In genomic region chr3:171833775-171834460, GRCh38 we compare ENCODE assay signal across 8 cellular contexts. TPM values are rescaled to one million over a fixed set of nuclear protein-coding genes. Genes with fewer than 3 reads are reported as not detected.
DNase-seq lines count a peak whose midpoint lies in the region; ATAC-seq, FAIRE-seq and TF ChIP-seq lines count a peak whose summit lies in the region.

No MANE protein-coding gene starts in this region.

- peak; percentile 47 to 58 for ATAC-seq in activated T-cell treated with anti-CD3 and anti-CD28 coated beads, Interleukin-2, amount 50 U/mL, for 72 hours (replicated peaks in 1 of 2)
- no peak for ATAC-seq in activated T-cell treated with anti-CD3 and anti-CD28 coated beads, Interleukin-2, amount 50 U/mL, for 4 hours

- H4K20me1 ChIP-seq in keratinocyte (ENCODE audit: control insufficient read depth, extremely low read depth, insufficient read depth, low read length), result no peaks in the 10 kb centered on the region

- no peaks in the 10 kb centered on the region for H3K4me1 Mint-ChIP-seq in activated T-cell treated with anti-CD3 and anti-CD28 coated beads, Interleukin-2, amount 50 U/mL, for 72 hours (ENCODE audit: low read depth)
- H3K4me1 Mint-ChIP-seq in activated T-cell treated with anti-CD3 and anti-CD28 coated beads, Interleukin-2, amount 50 U/mL, for 4 hours (ENCODE audit: low read depth), result no peaks in the 10 kb centered on the region

- no peak overlapping the region for H3K4me3 Mint-ChIP-seq in activated T-cell treated with anti-CD3 and anti-CD28 coated beads, Interleukin-2, amount 50 U/mL, for 72 hours
- no peak overlapping the region for H3K4me3 Mint-ChIP-seq in activated T-cell treated with anti-CD3 and anti-CD28 coated beads, Interleukin-2, amount 50 U/mL, for 4 hours

- H3K9ac ChIP-seq in keratinocyte (ENCODE audit: control insufficient read depth, extremely low read depth, insufficient read depth, low read length), result no peak overlapping the region

- FAIRE-seq in keratinocyte (lab: Jason Lieb, UNC), result no peak

- no peaks in the 10 kb centered on the region for H3K9me3 Mint-ChIP-seq in activated T-cell treated with anti-CD3 and anti-CD28 coated beads, Interleukin-2, amount 50 U/mL, for 72 hours
- H3K9me3 Mint-ChIP-seq in activated T-cell treated with anti-CD3 and anti-CD28 coated beads, Interleukin-2, amount 50 U/mL, for 4 hours, result no peaks in the 10 kb centered on the region

- H3K36me3 ChIP-seq in keratinocyte (ENCODE audit: control insufficient read depth in 2 of 2, extremely low read depth in 1 of 2, insufficient read depth in 2 of 2, low read length in 2 of 2), result no peaks in the 10 kb centered on the region
- no peaks in the 10 kb centered on the region for H3K36me3 ChIP-seq in uterus

- H2AFZ ChIP-seq in keratinocyte (ENCODE audit: control insufficient read depth, low read length), result no peak overlapping the region

- H3K9me3 ChIP-seq in keratinocyte (ENCODE audit: control insufficient read depth, low read depth, low read length) (no peaks in the 10 kb centered on the region), uterus (no peaks in the 10 kb centered on the region)

- H3K27ac Mint-ChIP-seq in activated T-cell treated with anti-CD3 and anti-CD28 coated beads, Interleukin-2, amount 50 U/mL, for 72 hours, result no peak overlapping the region

- intact Hi-C loops in uterus (cut with DNase I; ENCODE audit: low total_unique reads), result no loop called here

- no peak overlapping the region for H3K4me2 ChIP-seq in keratinocyte (ENCODE audit: control insufficient read depth, extremely low read depth, insufficient read depth, low read depth, low read length)

- H3K4me1 ChIP-seq in keratinocyte (ENCODE audit: control insufficient read depth, extremely low read depth, insufficient read depth, low read length) (no peaks in the 10 kb centered on the region), uterus (peaks cover 0 to 3% of the 10 kb centered on the region in 2 donors)

- H3K27me3 Mint-ChIP-seq in activated T-cell treated with anti-CD3 and anti-CD28 coated beads, Interleukin-2, amount 50 U/mL, for 72 hours (ENCODE audit: low read depth), result peaks cover 12% of the 10 kb centered on the region
- H3K27me3 Mint-ChIP-seq in activated T-cell treated with anti-CD3 and anti-CD28 coated beads, Interleukin-2, amount 50 U/mL, for 4 hours (ENCODE audit: low read depth), result peaks cover 3% of the 10 kb centered on the region

- H3K79me2 ChIP-seq in keratinocyte (ENCODE audit: control insufficient read depth, insufficient read depth, low read length), result no peaks in the 10 kb centered on the region

- no peaks in the 10 kb centered on the region for H3K27me3 ChIP-seq in HL-60 (ENCODE audit: insufficient read depth, poor library complexity, severe bottlenecking)
- H3K27me3 ChIP-seq in keratinocyte (ENCODE audit: control insufficient read depth, extremely low read depth, insufficient read depth, low read length), result peaks cover 2% of the 10 kb centered on the region
- H3K27me3 ChIP-seq in uterus, result no peaks in the 10 kb centered on the region

- H3K4me3 ChIP-seq in HL-60 (replicated peaks; ENCODE audit: insufficient read depth, low read length) (no peak overlapping the region), keratinocyte (ENCODE audit: control insufficient read depth in 2 of 3, extremely low read depth in 1 of 3, insufficient read depth in 2 of 3, low read depth in 1 of 3, low read length in 3 of 3) (no peak overlapping the region), uterus (no peak overlapping the region)

- no peaks in the 10 kb centered on the region for H3K36me3 Mint-ChIP-seq in activated T-cell treated with anti-CD3 and anti-CD28 coated beads, Interleukin-2, amount 50 U/mL, for 72 hours (ENCODE audit: insufficient read depth in 2 of 2)
- no peaks in the 10 kb centered on the region for H3K36me3 Mint-ChIP-seq in activated T-cell treated with anti-CD3 and anti-CD28 coated beads, Interleukin-2, amount 50 U/mL, for 4 hours (ENCODE audit: insufficient read depth)

- H3K9me1 ChIP-seq in keratinocyte (ENCODE audit: control insufficient read depth, extremely low read depth, insufficient read depth, low read length), result no peaks in the 10 kb centered on the region

- H3K27ac ChIP-seq in HL-60 (replicated peaks), result peak overlapping the region; percentile 49; the same call in 1 of the 2 replicates
- H3K27ac ChIP-seq in keratinocyte (ENCODE audit: control insufficient read depth, insufficient read depth, low read length), result no peak overlapping the region
- peak overlapping the region; percentile 25 to 44 for H3K27ac ChIP-seq in uterus

- TF ChIP-seq POLR2A in uterus (IDR thresholded peaks at IDR 0.05), result no peak

- TF ChIP-seq CTCF in HL-60 (IDR thresholded peaks at IDR 0.05; ENCODE audit: insufficient read depth, low read length), result peak; percentile 59
- TF ChIP-seq CTCF in keratinocyte (optimal IDR thresholded peaks at IDR 0.05 in 1 of 3, IDR thresholded peaks at IDR 0.05 in 1 of 3, conservative IDR thresholded peaks at IDR 0.05 in 1 of 3; ENCODE audit: extremely low read depth in 1 of 3, insufficient read depth in 2 of 3, low read length in 3 of 3), result peak in 2 of 3 experiments; percentile 56 to 58
- TF ChIP-seq CTCF in uterus (IDR thresholded peaks at IDR 0.05), result peak; percentile 25 to 70 (median 40)

- dilution Hi-C loops in keratinocyte (cut with MboI; ENCODE audit: extremely low pct_ligation_motif_present, low sequenced_read_pairs), result no loop called here

- no peak for DNase-seq in activated T-cell treated with anti-CD3 and anti-CD28 coated beads, Interleukin-2, amount 50 U/mL, for 72 hours
- no peak for DNase-seq in activated T-cell treated with anti-CD3 and anti-CD28 coated beads, Interleukin-2, amount 50 U/mL, for 4 hours
- DNase-seq in HL-60 (ENCODE audit: low read depth in 1 of 2, low spot score in 1 of 2) (no peak), SKM-1 treated with dmso at 0.1 percent for 144 hours (lab: John Stamatoyannopoulos, UW; ENCODE audit: unreplicated experiment) (peak; percentile 60), keratinocyte (ENCODE audit: low read depth, low spot score) (no peak), uterus (no peak), GM19240 (ENCODE audit: insufficient read length, low spot score) (no peak)
- no peak for DNase-seq in activated CD4-positive, alpha-beta T cell treated with anti-CD3 and anti-CD28 coated beads for 48 hours

RNA-seq across cellular contexts. Expression of gene TMEM212, which starts 9.2 kb away (rescaled TPM):
- not detected for total RNA-seq in activated T-cell treated with anti-CD3 and anti-CD28 coated beads, Interleukin-2, amount 50 U/mL, for 72 hours
- not detected for total RNA-seq in activated T-cell treated with anti-CD3 and anti-CD28 coated beads, Interleukin-2, amount 50 U/mL, for 4 hours
- polyA plus RNA-seq in keratinocyte, result 0.12 TPM in 1 of 3 replicates, not detected in the others
- not detected for polyA plus RNA-seq in keratinocyte (2011; ENCODE audit: low read depth)
- not detected in 2 replicates for polyA plus RNA-seq in keratinocyte (2011; cell fraction: cytosol; rRNA removed)
- not detected in 2 replicates for polyA plus RNA-seq in keratinocyte (2011; cell fraction: nucleus; rRNA removed)
- polyA plus RNA-seq in keratinocyte (2012; ENCODE audit: low replicate concordance), result not detected in 2 replicates
- not detected in 3 replicates for polyA minus RNA-seq in keratinocyte
- not detected for polyA minus RNA-seq in keratinocyte (2011; cell fraction: cytosol; rRNA and poly(A)+ RNA removed)
- not detected in 2 replicates for polyA minus RNA-seq in keratinocyte (2011; cell fraction: nucleus; rRNA and poly(A)+ RNA removed)
- total RNA-seq in uterus, result 1 to 10 TPM in 1 of 4 donors, not detected in 3; 1.2 TPM

RNA-seq across cellular contexts. Expression of gene PLD1, which starts 23.6 kb away (rescaled TPM):
- total RNA-seq in activated T-cell treated with anti-CD3 and anti-CD28 coated beads, Interleukin-2, amount 50 U/mL, for 72 hours, result 1 to 10 TPM in 1 of 2 donors, under 1 TPM in 1; 0.65 to 4.1 TPM
- total RNA-seq in activated T-cell treated with anti-CD3 and anti-CD28 coated beads, Interleukin-2, amount 50 U/mL, for 4 hours, result 1 to 10 TPM in 1 of 3 donors, under 1 TPM in 2; 0.52 to 1.3 (median 0.66) TPM
- 8.1 to 18.1 TPM (median 14.7 TPM) in 3 replicates for polyA plus RNA-seq in keratinocyte
- polyA plus RNA-seq in keratinocyte (2011; ENCODE audit: low read depth), result 8.5 TPM
- 5.1 and 9.8 TPM in 2 replicates for polyA plus RNA-seq in keratinocyte (2011; cell fraction: cytosol; rRNA removed)
- 27.1 and 28.4 TPM in 2 replicates for polyA plus RNA-seq in keratinocyte (2011; cell fraction: nucleus; rRNA removed)
- polyA plus RNA-seq in keratinocyte (2012; ENCODE audit: low replicate concordance), result 6.1 and 9.3 TPM in 2 replicates
- polyA minus RNA-seq in keratinocyte, result 3.9 to 67.5 TPM (median 38.3 TPM) in 3 replicates
- polyA minus RNA-seq in keratinocyte (2011; cell fraction: cytosol; rRNA and poly(A)+ RNA removed), result 5.9 TPM
- 51.8 and 109 TPM in 2 replicates for polyA minus RNA-seq in keratinocyte (2011; cell fraction: nucleus; rRNA and poly(A)+ RNA removed)
- total RNA-seq in uterus, result 10 to 100 TPM; 15.6 to 94.8 (median 30.8) TPM

Comparison
In these comparisons a context has a peak if more than half of its experiments do, and no peak if none do; other contexts are left out.
1. ATAC-seq: peak in activated T-cell treated with anti-CD3 and anti-CD28 coated beads, Interleukin-2, amount 50 U/mL, for 72 hours (2 of 2); none in activated T-cell treated with anti-CD3 and anti-CD28 coated beads, Interleukin-2, amount 50 U/mL, for 4 hours (0 of 2).
2. Peak in every context shown above with its lines, with median percentiles within 50 percentile points of each other: CTCF ChIP-seq.